Comparison of ENCODE assay signal across 13 cellular contexts in genomic region chr1:248786106-248786665, GRCh38. TPM values are rescaled to one million over a fixed set of nuclear protein-coding genes. Genes with fewer than 3 reads are reported as not detected.
DNase-seq lines count a peak whose midpoint lies in the region; ATAC-seq and TF ChIP-seq lines count a peak whose summit lies in the region.
"Had no signal": no experiment of that assay in that cellular context is flagged by ENCODE, and none has a peak within 500 bp of the region (broad histone marks: within the 10 kb centered on the region; RNA-seq: fewer than 3 reads in every experiment).

No MANE protein-coding gene starts in this region.

- H3K9me3 Mint-ChIP-seq in Caco-2 (ENCODE audit: unreplicated experiment): peaks cover 14% of the 10 kb centered on the region

- H3K9me3 ChIP-seq in Caco-2: no peaks in the 10 kb centered on the region
- 0 out of 2 replicates have a peak, but pooled peaks cover 1% of the 10 kb centered on the region for H3K9me3 ChIP-seq in MG63
- H3K9me3 ChIP-seq: tibial artery had no signal

- no peaks in the 10 kb centered on the region for H3K27me3 Mint-ChIP-seq in Caco-2 (ENCODE audit: insufficient read depth, unreplicated experiment)

- CTCF ChIA-PET in Caco-2 (lab: Charles Lee): no interaction called here

- no TSS peak for BruUV-seq in Caco-2 (replicated peaks; lab: Mats Ljungman, UMichigan)

- ATAC-seq in GM18498 (IDR thresholded peaks at IDR 0.05; ENCODE audit: unreplicated experiment) (peak; percentile 84), GM21529 (IDR thresholded peaks at IDR 0.05; ENCODE audit: unreplicated experiment) (peak; percentile 66), HG03571 (IDR thresholded peaks at IDR 0.05; ENCODE audit: unreplicated experiment) (peak; percentile 51), foreskin keratinocyte (peak; percentile 58)
- ATAC-seq: GM23338 had no signal

- no peak overlapping the region for H3K27ac Mint-ChIP-seq in Caco-2 (ENCODE audit: unreplicated experiment)
- H3K27ac Mint-ChIP-seq: GM23338 had no signal

- POLR2A ChIA-PET in Caco-2 (lab: Charles Lee): no interaction called here

- H3K4me3 ChIP-seq in Caco-2 (ENCODE audit: low read depth, low read length): no peak overlapping the region
- H3K4me3 ChIP-seq in MG63: no peak overlapping the region
- H3K4me3 ChIP-seq: cardiac muscle cell, GM23338, tibial artery had no signal

- H3K4me1 Mint-ChIP-seq in Caco-2 (ENCODE audit: low read depth, unreplicated experiment): no peaks in the 10 kb centered on the region
- H3K4me1 Mint-ChIP-seq: GM23338 had no signal

- no peak overlapping the region for H3K4me3 Mint-ChIP-seq in Caco-2 (ENCODE audit: unreplicated experiment)
- H3K4me3 Mint-ChIP-seq: GM23338 had no signal

- H3K4me1 ChIP-seq in foreskin keratinocyte: no peaks in the 10 kb centered on the region
- peaks cover 8% of the 10 kb centered on the region; the same call in 1 of the 2 replicates for H3K4me1 ChIP-seq in Caco-2
- H3K4me1 ChIP-seq: tibial artery had no signal

- intact Hi-C loops in cardiac septum (cut with DNase I): no loop called here
- intact Hi-C loops in Caco-2 (cut with micrococcal nuclease; ENCODE audit: unreplicated experiment): no loop called here

- H3K27me3 ChIP-seq in foreskin keratinocyte (no peaks in the 10 kb centered on the region), Caco-2 (replicated peaks; ENCODE audit: control insufficient read depth, insufficient read depth, low read length) (no peaks in the 10 kb centered on the region), MG63 (no peaks in the 10 kb centered on the region)
- H3K27me3 ChIP-seq: cardiac muscle cell, tibial artery had no signal

- H3K36me3 Mint-ChIP-seq in Caco-2 (ENCODE audit: insufficient read depth, unreplicated experiment): no peaks in the 10 kb centered on the region

- H3K27ac ChIP-seq in foreskin keratinocyte: no peak overlapping the region
- H3K27ac ChIP-seq: cardiac muscle cell, tibial artery had no signal

- DNase-seq in foreskin keratinocyte: peak; percentile 4 to 32
- no peak for DNase-seq in cardiac septum (ENCODE audit: low spot score)
- no peak for DNase-seq in OCI-M2 (lab: John Stamatoyannopoulos, UW; ENCODE audit: unreplicated experiment)
- no peak for DNase-seq in Caco-2
- no peak for DNase-seq in MG63
- DNase-seq: Kasumi-1; stimulated activated CD4-positive, alpha-beta T cell treated with anti-CD3 and anti-CD28 coated beads, Interleukin-1b, Interleukin-23, amount 100 ng/mL, for 48 hours; tibial artery had no signal

- TF ChIP-seq CTCF in foreskin keratinocyte (conservative IDR thresholded peaks at IDR 0.05) (no peak), Caco-2 (IDR thresholded peaks at IDR 0.05; ENCODE audit: insufficient read depth in 1 of 2, low read depth in 1 of 2, low read length in 1 of 2, severe bottlenecking in 1 of 2, unreplicated experiment in 1 of 2) (no peak)

- H3K36me3 ChIP-seq in Caco-2 (ENCODE audit: control insufficient read depth, insufficient read depth, low read length): no peaks in the 10 kb centered on the region
- no peaks in the 10 kb centered on the region for H3K36me3 ChIP-seq in MG63
- H3K36me3 ChIP-seq: cardiac muscle cell, tibial artery had no signal

RNA-seq across cellular contexts. Expression of gene LYPD8, which starts 30.6 kb away (rescaled TPM):
- total RNA-seq in foreskin keratinocyte (not detected in 2 replicates), cardiac septum (not detected), Caco-2 (2022) (not detected in 2 replicates)
- not detected in 2 replicates for polyA plus RNA-seq in foreskin keratinocyte
- total RNA-seq in MG63 (2014; rRNA removed; shearing (Covaris generic); ENCODE audit: low replicate concordance): not detected in 2 replicates
- total RNA-seq: cardiac muscle cell, GM23338 had no signal
- polyA plus RNA-seq: cardiac muscle cell, GM23338 had no signal

RNA-seq across cellular contexts. Expression of gene SH3BP5L, which starts 39.5 kb away (rescaled TPM):
- total RNA-seq in foreskin keratinocyte (16.8 and 18.5 TPM in 2 replicates), cardiac septum (25.1 TPM), Caco-2 (2022) (21.3 and 22.4 TPM in 2 replicates)
- polyA plus RNA-seq in foreskin keratinocyte: 13.5 and 15.4 TPM in 2 replicates
- 15.8 and 30.0 TPM in 2 replicates for total RNA-seq in MG63 (2014; rRNA removed; shearing (Covaris generic); ENCODE audit: low replicate concordance)

RNA-seq across cellular contexts. Expression of gene ZNF672, which starts 51.8 kb away (rescaled TPM):
- total RNA-seq in foreskin keratinocyte (14.9 and 16.1 TPM in 2 replicates), cardiac septum (40.7 TPM), Caco-2 (2022) (27.3 and 29.1 TPM in 2 replicates)
- polyA plus RNA-seq in foreskin keratinocyte: 13.3 and 15.9 TPM in 2 replicates
- 16.4 and 22.2 TPM in 2 replicates for total RNA-seq in MG63 (2014; rRNA removed; shearing (Covaris generic); ENCODE audit: low replicate concordance)

Comparison
In these comparisons a context has a peak if more than half of its experiments do, and no peak if none do; other contexts are left out.
1. DNase-seq: peak in foreskin keratinocyte (2 of 2); none in cardiac septum (single experiment), OCI-M2 (single experiment), Caco-2 (0 of 2) and MG63 (single experiment).
2. Peak in every context shown above with its lines, with median percentiles within 50 percentile points of each other: ATAC-seq.